ENCODE assay signal across 8 cellular contexts in genomic region chr10:94545277-94546057, GRCh38. TPM values are rescaled to one million over a fixed set of nuclear protein-coding genes. Genes with fewer than 3 reads are reported as not detected.
DNase-seq lines count a peak whose midpoint lies in the region; ATAC-seq and TF ChIP-seq lines count a peak whose summit lies in the region.

HELLS (plus strand) TSS chr10:94545788; CDS start chr10:94545922, 134 bp downstream.

- H3K79me2 ChIP-seq in OCI-LY3 (ENCODE audit: low read length), result peaks cover 47% of the 10 kb centered on the region

- no peaks in the 10 kb centered on the region for H3K27me3 ChIP-seq in HUES64 (ENCODE audit: insufficient read depth, low read length)
- no peaks in the 10 kb centered on the region for H3K27me3 ChIP-seq in OCI-LY3 (ENCODE audit: low read depth, low read length)
- H3K27me3 ChIP-seq in mucosa of stomach (ENCODE audit: control insufficient read depth, insufficient read depth, low read length), result no peaks in the 10 kb centered on the region

- peak; percentile 58 for TF ChIP-seq POLR2A in erythroblast (IDR thresholded peaks at IDR 0.05; ENCODE audit: low read length)

- no peaks in the 10 kb centered on the region for H3K9me3 ChIP-seq in HUES64 (ENCODE audit: insufficient read depth, low read depth, low read length)
- H3K9me3 ChIP-seq in OCI-LY3 (ENCODE audit: insufficient read depth, low read length), result no peaks in the 10 kb centered on the region
- no peaks in the 10 kb centered on the region for H3K9me3 ChIP-seq in mucosa of stomach (ENCODE audit: control insufficient read depth, low read length)

- H3K4me3 ChIP-seq in HUES64 (ENCODE audit: low read length) (peak within 1 kb of the TSS; percentile 93), OCI-LY3 (ENCODE audit: low read length) (peak within 1 kb of the TSS; percentile 98), mucosa of stomach (ENCODE audit: low read length) (peak within 1 kb of the TSS; percentile 96)

- peak within 1 kb of the TSS; percentile 87 for H3K4me2 ChIP-seq in OCI-LY3 (ENCODE audit: low read length)

- under 1% methylated on average over 56 of the region's 56 CpGs for WGBS in HUES64

- peak; percentile 87 for ATAC-seq in GM21526 (IDR thresholded peaks at IDR 0.05; ENCODE audit: low FRiP score, unreplicated experiment)

- peak; percentile 82 for DNase-seq in DMS114 treated with DMSO at 0.1 percent for 48 hours (lab: John Stamatoyannopoulos, UW; ENCODE audit: unreplicated experiment)
- DNase-seq in activated T-cell treated with anti-CD3 and anti-CD28 coated beads for 24 hours (ENCODE audit: low read depth), result peak; percentile 75
- peak; percentile 88 to 92 for DNase-seq in erythroblast (lab: John Stamatoyannopoulos, UW)
- peak; percentile 27 to 41 for DNase-seq in stimulated activated CD8-positive, alpha-beta memory T cell treated with anti-CD3 and anti-CD28 coated beads, Interleukin-4, amount 100 ng/mL, for 4 hours (ENCODE audit: low read depth in 2 of 2, low spot score in 1 of 2)

- H2AFZ ChIP-seq in OCI-LY3 (ENCODE audit: low read depth, low read length), result peak within 1 kb of the TSS; percentile 55

- H3K4me1 ChIP-seq in HUES64 (ENCODE audit: insufficient read depth, low read length) (peaks cover 27% of the 10 kb centered on the region), OCI-LY3 (ENCODE audit: low read length) (peaks cover 24% of the 10 kb centered on the region), mucosa of stomach (ENCODE audit: control insufficient read depth, insufficient read depth, low read length) (peaks cover 9% of the 10 kb centered on the region)

- 0 out of 2 replicates have a peak, but pooled peaks cover 6% of the 10 kb centered on the region for H4K20me1 ChIP-seq in OCI-LY3 (ENCODE audit: insufficient read depth, low read length)

- H3K27ac ChIP-seq in HUES64 (ENCODE audit: low read depth, low read length), result peak within 1 kb of the TSS; percentile 96
- peak within 1 kb of the TSS; percentile 82 for H3K27ac ChIP-seq in OCI-LY3 (ENCODE audit: low read length)

- peak within 1 kb of the TSS; percentile 99 for H3K9ac ChIP-seq in HUES64 (ENCODE audit: low read depth, low read length)
- H3K9ac ChIP-seq in OCI-LY3 (ENCODE audit: low read length), result peak within 1 kb of the TSS; percentile 96
- H3K9ac ChIP-seq in mucosa of stomach (ENCODE audit: low read length), result peak within 1 kb of the TSS; percentile 82

- H3K36me3 ChIP-seq in HUES64 (ENCODE audit: insufficient read depth, low read length) (peaks cover 32% of the 10 kb centered on the region), OCI-LY3 (replicated peaks; ENCODE audit: low read depth, low read length) (peaks cover 12% of the 10 kb centered on the region), mucosa of stomach (ENCODE audit: control insufficient read depth, insufficient read depth, low read length) (no peaks in the 10 kb centered on the region)

- no peak for TF ChIP-seq CTCF in OCI-LY3 (IDR thresholded peaks at IDR 0.05; ENCODE audit: low read depth, low read length)

RNA-seq across cellular contexts. Expression of gene HELLS, which starts in this region (rescaled TPM):
- 88.0 TPM for polyA plus RNA-seq in HUES64 (2013, experiment 1 of 2)
- polyA plus RNA-seq in HUES64 (2013, experiment 2 of 2), result 91.0 TPM

Comparison
In these comparisons a context has a peak if more than half of its experiments do, and no peak if none do; other contexts are left out.
1. Peak in every context shown above with its lines: DNase-seq, ATAC-seq, H3K4me3 ChIP-seq and H3K27ac ChIP-seq.
2. DNase-seq: peak in every context shown above with its lines; median percentile 90 in erythroblast; 82 in DMS114 treated with DMSO at 0.1 percent for 48 hours; 75 in activated T-cell treated with anti-CD3 and anti-CD28 coated beads for 24 hours; 34 in stimulated activated CD8-positive, alpha-beta memory T cell treated with anti-CD3 and anti-CD28 coated beads, Interleukin-4, amount 100 ng/mL, for 4 hours.